Comparison of ENCODE assay signal across 9 cellular contexts in genomic region chr16:12539185-12539929, GRCh38.
DNase-seq lines count a peak whose midpoint lies in the region; ATAC-seq, FAIRE-seq and TF ChIP-seq lines count a peak whose summit lies in the region.
"Had no signal": no experiment of that assay in that cellular context is flagged by ENCODE, and none has a peak within 500 bp of the region (broad histone marks: within the 10 kb centered on the region; RNA-seq: fewer than 3 reads in every experiment).

No MANE protein-coding gene starts in this region.

- no peaks in the 10 kb centered on the region for H3K9me3 Mint-ChIP-seq in activated CD4-positive, alpha-beta T cell treated with anti-CD3 and anti-CD28 coated beads for 36 hours (ENCODE audit: low read depth)
- H3K9me3 Mint-ChIP-seq in astrocyte (ENCODE audit: unreplicated experiment) (peaks cover 4% of the 10 kb centered on the region), nephron progenitor cell (no peaks in the 10 kb centered on the region)
- H3K9me3 Mint-ChIP-seq in stimulated activated naive B cell treated with anti-CD40 and anti-IgM and Interleukin-4, amounts not matched to agents 10 μg/mL and 1 μg/mL and 100 μg/mL, for 72 hours: no peaks in the 10 kb centered on the region
- H3K9me3 Mint-ChIP-seq in naive thymus-derived CD8-positive, alpha-beta T cell: no peaks in the 10 kb centered on the region

- no peaks in the 10 kb centered on the region for H3K36me3 ChIP-seq in astrocyte (ENCODE audit: insufficient read depth, low read length)
- H3K36me3 ChIP-seq: thoracic aorta had no signal

- H3K79me2 ChIP-seq in astrocyte (ENCODE audit: insufficient read depth, low read length): no peaks in the 10 kb centered on the region

- peak; percentile 43 for FAIRE-seq in astrocyte (lab: Jason Lieb, UNC)

- H3K27me3 Mint-ChIP-seq in activated CD4-positive, alpha-beta T cell treated with anti-CD3 and anti-CD28 coated beads for 36 hours: no peaks in the 10 kb centered on the region
- no peaks in the 10 kb centered on the region for H3K27me3 Mint-ChIP-seq in astrocyte (ENCODE audit: low read depth, unreplicated experiment)
- H3K27me3 Mint-ChIP-seq in stimulated activated naive B cell treated with anti-CD40 and anti-IgM and Interleukin-4, amounts not matched to agents 10 μg/mL and 1 μg/mL and 100 μg/mL, for 72 hours: no peaks in the 10 kb centered on the region
- H3K27me3 Mint-ChIP-seq in nephron progenitor cell (ENCODE audit: low read depth, poor library complexity): peaks cover 18% of the 10 kb centered on the region
- H3K27me3 Mint-ChIP-seq in naive thymus-derived CD8-positive, alpha-beta T cell: no peaks in the 10 kb centered on the region

- H3K4me2 ChIP-seq in astrocyte (ENCODE audit: low read length): peak overlapping the region; percentile 42

- no peaks in the 10 kb centered on the region for H3K9me3 ChIP-seq in astrocyte (ENCODE audit: insufficient read depth, low read depth, low read length)
- H3K9me3 ChIP-seq: thoracic aorta had no signal

- H3K4me1 ChIP-seq in astrocyte (ENCODE audit: insufficient read depth, low read length): peaks cover 21% of the 10 kb centered on the region

- peak; percentile 71 for ATAC-seq in activated CD4-positive, alpha-beta T cell treated with anti-CD3 and anti-CD28 coated beads for 36 hours
- peak; percentile 40 for ATAC-seq in HG03442 (IDR thresholded peaks at IDR 0.05; ENCODE audit: unreplicated experiment)
- ATAC-seq in stimulated activated naive B cell treated with anti-CD40 and anti-IgM and Interleukin-4, amounts not matched to agents 10 μg/mL and 1 μg/mL and 100 μg/mL, for 72 hours (replicated peaks): no peak
- ATAC-seq in naive thymus-derived CD8-positive, alpha-beta T cell: no peak

- peaks cover 82% of the 10 kb centered on the region for H3K4me1 Mint-ChIP-seq in activated CD4-positive, alpha-beta T cell treated with anti-CD3 and anti-CD28 coated beads for 36 hours
- H3K4me1 Mint-ChIP-seq in astrocyte (ENCODE audit: low read depth, unreplicated experiment) (peaks cover 40% of the 10 kb centered on the region), nephron progenitor cell (peaks cover 11% of the 10 kb centered on the region)
- peaks cover 49 to 86% of the 10 kb centered on the region in 2 donors for H3K4me1 Mint-ChIP-seq in stimulated activated naive B cell treated with anti-CD40 and anti-IgM and Interleukin-4, amounts not matched to agents 10 μg/mL and 1 μg/mL and 100 μg/mL, for 72 hours
- peaks cover 8 to 44% (median 28%) of the 10 kb centered on the region in 4 donors for H3K4me1 Mint-ChIP-seq in naive thymus-derived CD8-positive, alpha-beta T cell

- no peaks in the 10 kb centered on the region for H3K27me3 ChIP-seq in astrocyte (ENCODE audit: insufficient read depth, low read length)

- H3K4me3 ChIP-seq in astrocyte (ENCODE audit: insufficient read depth, low read depth, low read length): no peak overlapping the region
- H3K4me3 ChIP-seq: thoracic aorta had no signal

- peak overlapping the region; percentile 25 for H3K27ac ChIP-seq in astrocyte (ENCODE audit: low read depth, low read length)
- H3K27ac ChIP-seq: thoracic aorta had no signal

- DNase-seq in activated CD4-positive, alpha-beta T cell treated with anti-CD3 and anti-CD28 coated beads for 36 hours: peak; percentile 77
- DNase-seq in activated CD4-positive, alpha-beta T cell treated with anti-CD3 and anti-CD28 coated beads for 4 hours: no peak
- peak; percentile 71 for DNase-seq in astrocyte (ENCODE audit: low read depth)
- no peak for DNase-seq in stimulated activated naive B cell treated with anti-CD40 and anti-IgM and Interleukin-4, amounts not matched to agents 10 μg/mL and 1 μg/mL and 100 μg/mL, for 72 hours
- no peak for DNase-seq in nephron progenitor cell
- DNase-seq in naive thymus-derived CD8-positive, alpha-beta T cell: no peak
- no peak for DNase-seq in NCI-H187 (lab: John Stamatoyannopoulos, UW)

- intact Hi-C loops in activated CD4-positive, alpha-beta T cell treated with anti-CD3 and anti-CD28 coated beads for 36 hours (cut with DNase I, micrococcal nuclease): loop anchor here (1.0 to 10.0 kb wide), 13 partner anchors 34 to 1445 kb away; partner anchors contain the start of genes CPPED1 (in 1 of the 2), GSPT1 (in 1 of the 2) and LITAF (in 1 of the 2)

- peaks cover 4% of the 10 kb centered on the region for H3K36me3 Mint-ChIP-seq in activated CD4-positive, alpha-beta T cell treated with anti-CD3 and anti-CD28 coated beads for 36 hours (ENCODE audit: low read depth)
- peaks cover 10% of the 10 kb centered on the region for H3K36me3 Mint-ChIP-seq in astrocyte (ENCODE audit: low read depth, unreplicated experiment)
- H3K36me3 Mint-ChIP-seq in stimulated activated naive B cell treated with anti-CD40 and anti-IgM and Interleukin-4, amounts not matched to agents 10 μg/mL and 1 μg/mL and 100 μg/mL, for 72 hours: peaks cover 28 to 50% of the 10 kb centered on the region in 2 donors
- no peaks in the 10 kb centered on the region for H3K36me3 Mint-ChIP-seq in nephron progenitor cell (ENCODE audit: low read depth)
- H3K36me3 Mint-ChIP-seq in naive thymus-derived CD8-positive, alpha-beta T cell: no peaks in the 10 kb centered on the region

- H3K27ac Mint-ChIP-seq in activated CD4-positive, alpha-beta T cell treated with anti-CD3 and anti-CD28 coated beads for 36 hours: peak overlapping the region; percentile 89
- H3K27ac Mint-ChIP-seq in astrocyte (ENCODE audit: unreplicated experiment): peak overlapping the region; percentile 91
- peak overlapping the region; percentile 67 for H3K27ac Mint-ChIP-seq in stimulated activated naive B cell treated with anti-CD40 and anti-IgM and Interleukin-4, amounts not matched to agents 10 μg/mL and 1 μg/mL and 100 μg/mL, for 72 hours
- H3K27ac Mint-ChIP-seq in nephron progenitor cell: no peak overlapping the region
- no peak overlapping the region for H3K27ac Mint-ChIP-seq in naive thymus-derived CD8-positive, alpha-beta T cell

- peaks cover 6% of the 10 kb centered on the region for H4K20me1 ChIP-seq in astrocyte (ENCODE audit: insufficient read depth, low read length)

- H3K9ac ChIP-seq in astrocyte (ENCODE audit: low read length): peak overlapping the region; percentile 28

- no peak overlapping the region for H2AFZ ChIP-seq in astrocyte (ENCODE audit: low read depth, low read length)

- peak overlapping the region; percentile 9 for H3K4me3 Mint-ChIP-seq in activated CD4-positive, alpha-beta T cell treated with anti-CD3 and anti-CD28 coated beads for 36 hours
- H3K4me3 Mint-ChIP-seq in astrocyte (ENCODE audit: unreplicated experiment) (no peak overlapping the region), nephron progenitor cell (no peak overlapping the region)
- H3K4me3 Mint-ChIP-seq in stimulated activated naive B cell treated with anti-CD40 and anti-IgM and Interleukin-4, amounts not matched to agents 10 μg/mL and 1 μg/mL and 100 μg/mL, for 72 hours: no peak overlapping the region
- H3K4me3 Mint-ChIP-seq in naive thymus-derived CD8-positive, alpha-beta T cell: no peak overlapping the region

- TF ChIP-seq CTCF in astrocyte (IDR thresholded peaks at IDR 0.05; ENCODE audit: insufficient read depth, low read depth, low read length) (no peak), nephron progenitor cell (IDR thresholded peaks at IDR 0.05) (no peak)

- POLR2A ChIA-PET in activated CD4-positive, alpha-beta T cell treated with anti-CD3 and anti-CD28 coated beads for 36 hours (lab: Charles Lee): interaction anchor here (0.6 to 1.5 kb wide), 7 partner anchors 12 to 277 kb away, joined by 3 to 11 read pairs (median 4); no protein-coding TSS in a partner anchor
- POLR2A ChIA-PET in naive thymus-derived CD8-positive, alpha-beta T cell (lab: Charles Lee): no interaction called here

- CTCF ChIA-PET in activated CD4-positive, alpha-beta T cell treated with anti-CD3 and anti-CD28 coated beads for 36 hours (lab: Charles Lee): interaction anchor here (0.6 to 1.5 kb wide), 7 partner anchors 26 to 267 kb away, joined by 3 to 7 read pairs (median 3); no protein-coding TSS in a partner anchor

Comparison
In these comparisons a context has a peak if more than half of its experiments do, and no peak if none do; other contexts are left out.
1. DNase-seq: peak in activated CD4-positive, alpha-beta T cell treated with anti-CD3 and anti-CD28 coated beads for 36 hours (single experiment) and astrocyte (single experiment); none in activated CD4-positive, alpha-beta T cell treated with anti-CD3 and anti-CD28 coated beads for 4 hours (0 of 2), stimulated activated naive B cell treated with anti-CD40 and anti-IgM and Interleukin-4, amounts not matched to agents 10 μg/mL and 1 μg/mL and 100 μg/mL, for 72 hours (single experiment), nephron progenitor cell (single experiment), naive thymus-derived CD8-positive, alpha-beta T cell (0 of 10) and NCI-H187 (0 of 2).
2. ATAC-seq: peak in activated CD4-positive, alpha-beta T cell treated with anti-CD3 and anti-CD28 coated beads for 36 hours (single experiment) and HG03442 (single experiment); none in stimulated activated naive B cell treated with anti-CD40 and anti-IgM and Interleukin-4, amounts not matched to agents 10 μg/mL and 1 μg/mL and 100 μg/mL, for 72 hours (0 of 2) and naive thymus-derived CD8-positive, alpha-beta T cell (0 of 2).
3. H3K27ac Mint-ChIP-seq: peak in activated CD4-positive, alpha-beta T cell treated with anti-CD3 and anti-CD28 coated beads for 36 hours (single experiment), astrocyte (single experiment) and stimulated activated naive B cell treated with anti-CD40 and anti-IgM and Interleukin-4, amounts not matched to agents 10 μg/mL and 1 μg/mL and 100 μg/mL, for 72 hours (single experiment); none in nephron progenitor cell (single experiment) and naive thymus-derived CD8-positive, alpha-beta T cell (0 of 10).